In genomic region chr12:24600996-24601395, GRCh38 we compare ENCODE assay signal across 12 cellular contexts.
DNase-seq lines count a peak whose midpoint lies in the region; ATAC-seq and TF ChIP-seq lines count a peak whose summit lies in the region.
"Had no signal": no experiment of that assay in that cellular context is flagged by ENCODE, and none has a peak within 500 bp of the region (broad histone marks: within the 10 kb centered on the region; RNA-seq: fewer than 3 reads in every experiment).

No MANE protein-coding gene starts in this region.

- H3K27ac ChIP-seq in RWPE1 = no peak overlapping the region
- H3K27ac ChIP-seq in mesendoderm (ENCODE audit: low read depth, low read length) = no peak overlapping the region

- no peak overlapping the region for H3K23ac ChIP-seq in mesendoderm (ENCODE audit: low read length)

- H3K36me3 ChIP-seq in mesendoderm (ENCODE audit: control insufficient read depth, insufficient read depth, low read length) = no peaks in the 10 kb centered on the region

- H3K4me3 ChIP-seq in HFF-Myc (replicated peaks; ENCODE audit: low read depth, low read length) = no peak overlapping the region
- H3K4me3 ChIP-seq in mesendoderm (ENCODE audit: low read length) = no peak overlapping the region

- H3K27me3 ChIP-seq in mesendoderm (ENCODE audit: insufficient read depth, low read length, poor library complexity) = no peaks in the 10 kb centered on the region

- TF ChIP-seq CTCF in HFF-Myc (IDR thresholded peaks at IDR 0.05; ENCODE audit: low read depth, low read length, missing control alignments) (no peak), RWPE1 (conservative IDR thresholded peaks at IDR 0.05; ENCODE audit: low read depth) (no peak)

- POLR2A ChIA-PET in RWPE1 (lab: Yijun Ruan, JAX; ENCODE audit: low non-redundant PET) = no interaction called here

- no peak overlapping the region for H3K56ac ChIP-seq in mesendoderm (ENCODE audit: low read length)

- H3K4ac ChIP-seq in mesendoderm (ENCODE audit: low read depth, low read length) = no peak overlapping the region

- no peaks in the 10 kb centered on the region for H3K79me2 ChIP-seq in mesendoderm (ENCODE audit: control insufficient read depth, insufficient read depth, low read length)

- H3K79me1 ChIP-seq in mesendoderm (ENCODE audit: low read length) = no peaks in the 10 kb centered on the region

- H3K9ac ChIP-seq in mesendoderm (ENCODE audit: low read length) = no peak overlapping the region

- H2AK5ac ChIP-seq in mesendoderm (ENCODE audit: low read length) = no peak overlapping the region

- WGBS in mesendoderm (ENCODE audit: extremely low coverage, insufficient coverage, low lambda C conversion rate) = no CpG with 5 or more reads among the region's 1 CpG

- CTCF ChIA-PET in RWPE1 (lab: Yijun Ruan, JAX) = no interaction called here

- H3K4me2 ChIP-seq in mesendoderm (ENCODE audit: low read length) = no peak overlapping the region

- H4K8ac ChIP-seq in mesendoderm (ENCODE audit: low read depth, low read length) = no peak overlapping the region

- ATAC-seq in GM19467 (IDR thresholded peaks at IDR 0.05; ENCODE audit: unreplicated experiment) = no peak

- no peak overlapping the region for H4K5ac ChIP-seq in mesendoderm (ENCODE audit: low read length)

- no peak overlapping the region for H3K18ac ChIP-seq in mesendoderm (ENCODE audit: low read length)

- DNase-seq in ACHN = peak; percentile 29
- peak; percentile 35 for DNase-seq in HFF-Myc (ENCODE audit: extremely low read depth, low read depth)
- DNase-seq in RWPE1 (ENCODE audit: low spot score) = peak; percentile 44
- DNase-seq in glomerular endothelial cell (ENCODE audit: extremely low read depth, low read depth, low spot score) = peak; percentile 78
- DNase-seq in NCI-H2107 treated with DMSO at 0.1 percent for 48 hours (lab: John Stamatoyannopoulos, UW; ENCODE audit: unreplicated experiment) = no peak
- DNase-seq in NCI-H2107 (lab: John Stamatoyannopoulos, UW) = no peak
- no peak for DNase-seq in mesendoderm
- DNase-seq: anterior cingulate cortex, Caco-2, NCI-H1694, small intestine had no signal

- no peak overlapping the region for H2BK120ac ChIP-seq in mesendoderm (ENCODE audit: low read depth, low read length)

- H2BK15ac ChIP-seq in mesendoderm (replicated peaks; ENCODE audit: low read depth) = no peak overlapping the region

- H2BK5ac ChIP-seq in mesendoderm (ENCODE audit: low read length) = no peak overlapping the region

- in situ Hi-C loops in ACHN (cut with HindIII; ENCODE audit: low pct_ligation_motif_present, low pct_unique_long_range_greater_than_20kb, low sequenced_read_pairs) = no loop called here

- H3K4me1 ChIP-seq in mesendoderm (ENCODE audit: control insufficient read depth, low read depth, low read length) = no peaks in the 10 kb centered on the region
- H3K4me1 ChIP-seq: Caco-2 had no signal

Comparison
In these comparisons a context has a peak if more than half of its experiments do, and no peak if none do; other contexts are left out.
1. DNase-seq: peak in ACHN (single experiment), HFF-Myc (single experiment), RWPE1 (single experiment) and glomerular endothelial cell (single experiment); none in NCI-H2107 treated with DMSO at 0.1 percent for 48 hours (single experiment), NCI-H2107 (single experiment) and mesendoderm (single experiment).